Comparison of ENCODE assay signal across 1 cellular context in the genomic region with DNA sequence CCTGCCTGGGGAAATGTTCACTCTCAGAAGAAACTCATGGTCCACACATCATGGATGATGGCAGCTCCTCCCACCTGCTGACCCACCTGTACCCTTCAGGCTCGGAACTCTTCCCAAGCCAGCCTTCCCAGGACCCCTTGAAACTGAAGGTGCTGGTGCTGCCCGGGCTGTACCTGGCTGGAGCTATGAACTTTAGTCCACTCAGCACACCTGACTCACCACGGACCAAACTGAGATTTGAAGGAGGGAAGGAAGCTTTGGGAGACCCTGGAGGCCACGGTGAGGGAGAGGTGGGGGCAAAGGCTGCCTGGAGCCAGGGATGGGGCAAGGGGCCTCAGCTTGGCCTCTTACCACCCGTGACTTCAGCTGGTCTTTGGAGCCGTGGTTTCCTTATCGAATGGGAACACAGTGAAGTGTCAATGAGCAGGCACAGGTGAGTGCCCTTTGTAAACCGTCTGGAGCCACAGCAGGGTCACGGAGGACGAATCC.
TF ChIP-seq lines count a peak whose summit lies in the region.

No MANE protein-coding gene starts in this region.

TF ChIP-seq in SK-N-SH, 30 proteins besides CTCF, POLR2A, EP300 and RAD21 (continued from another document):
- TF ChIP-seq, protein P1, sequence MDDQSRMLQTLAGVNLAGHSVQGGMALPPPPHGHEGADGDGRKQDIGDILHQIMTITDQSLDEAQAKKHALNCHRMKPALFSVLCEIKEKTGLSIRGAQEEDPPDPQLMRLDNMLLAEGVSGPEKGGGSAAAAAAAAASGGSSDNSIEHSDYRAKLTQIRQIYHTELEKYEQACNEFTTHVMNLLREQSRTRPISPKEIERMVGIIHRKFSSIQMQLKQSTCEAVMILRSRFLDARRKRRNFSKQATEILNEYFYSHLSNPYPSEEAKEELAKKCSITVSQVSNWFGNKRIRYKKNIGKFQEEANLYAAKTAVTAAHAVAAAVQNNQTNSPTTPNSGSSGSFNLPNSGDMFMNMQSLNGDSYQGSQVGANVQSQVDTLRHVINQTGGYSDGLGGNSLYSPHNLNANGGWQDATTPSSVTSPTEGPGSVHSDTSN (IDR thresholded peaks at IDR 0.05), result no peak
- TF ChIP-seq NRF1 (IDR thresholded peaks at IDR 0.05; ENCODE audit: low read depth, low read length) (no peak), MAX (IDR thresholded peaks at IDR 0.05; ENCODE audit: low read depth) (no peak)
- TF ChIP-seq, protein P2, sequence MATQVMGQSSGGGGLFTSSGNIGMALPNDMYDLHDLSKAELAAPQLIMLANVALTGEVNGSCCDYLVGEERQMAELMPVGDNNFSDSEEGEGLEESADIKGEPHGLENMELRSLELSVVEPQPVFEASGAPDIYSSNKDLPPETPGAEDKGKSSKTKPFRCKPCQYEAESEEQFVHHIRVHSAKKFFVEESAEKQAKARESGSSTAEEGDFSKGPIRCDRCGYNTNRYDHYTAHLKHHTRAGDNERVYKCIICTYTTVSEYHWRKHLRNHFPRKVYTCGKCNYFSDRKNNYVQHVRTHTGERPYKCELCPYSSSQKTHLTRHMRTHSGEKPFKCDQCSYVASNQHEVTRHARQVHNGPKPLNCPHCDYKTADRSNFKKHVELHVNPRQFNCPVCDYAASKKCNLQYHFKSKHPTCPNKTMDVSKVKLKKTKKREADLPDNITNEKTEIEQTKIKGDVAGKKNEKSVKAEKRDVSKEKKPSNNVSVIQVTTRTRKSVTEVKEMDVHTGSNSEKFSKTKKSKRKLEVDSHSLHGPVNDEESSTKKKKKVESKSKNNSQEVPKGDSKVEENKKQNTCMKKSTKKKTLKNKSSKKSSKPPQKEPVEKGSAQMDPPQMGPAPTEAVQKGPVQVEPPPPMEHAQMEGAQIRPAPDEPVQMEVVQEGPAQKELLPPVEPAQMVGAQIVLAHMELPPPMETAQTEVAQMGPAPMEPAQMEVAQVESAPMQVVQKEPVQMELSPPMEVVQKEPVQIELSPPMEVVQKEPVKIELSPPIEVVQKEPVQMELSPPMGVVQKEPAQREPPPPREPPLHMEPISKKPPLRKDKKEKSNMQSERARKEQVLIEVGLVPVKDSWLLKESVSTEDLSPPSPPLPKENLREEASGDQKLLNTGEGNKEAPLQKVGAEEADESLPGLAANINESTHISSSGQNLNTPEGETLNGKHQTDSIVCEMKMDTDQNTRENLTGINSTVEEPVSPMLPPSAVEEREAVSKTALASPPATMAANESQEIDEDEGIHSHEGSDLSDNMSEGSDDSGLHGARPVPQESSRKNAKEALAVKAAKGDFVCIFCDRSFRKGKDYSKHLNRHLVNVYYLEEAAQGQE (IDR thresholded peaks at IDR 0.05; ENCODE audit: low read depth, low read length), result no peak
